ENCODE assay signal across 25 cellular contexts in genomic region chrX:26373829-26374228, GRCh38.
A peak's percentile ranks its signal among the peaks of the same experiment; 100 is the strongest.
DNase-seq lines count a peak whose midpoint lies in the region; ATAC-seq lines count a peak whose summit lies in the region.
"Had no signal": no experiment of that assay in that cellular context is flagged by ENCODE, and none has a peak within 500 bp of the region (broad histone marks: within the 10 kb centered on the region; RNA-seq: fewer than 3 reads in every experiment).

No MANE protein-coding gene starts in this region.

- H3K4me1 ChIP-seq in neuron (ENCODE audit: insufficient read depth, low read length): no peaks in the 10 kb centered on the region
- H3K4me1 ChIP-seq: A549 had no signal

- in situ Hi-C loops in KBM-7 (cut with MboI; ENCODE audit: low pct_unique_long_range_greater_than_20kb, low sequenced_read_pairs): no loop called here

- no peaks in the 10 kb centered on the region for H3K36me3 ChIP-seq in neuron (ENCODE audit: insufficient read depth, low read length)

- no peak for ATAC-seq in GM19023 (IDR thresholded peaks at IDR 0.05; ENCODE audit: unreplicated experiment)
- ATAC-seq: A549, K562, Panc1 had no signal

- no peaks in the 10 kb centered on the region for H3K27me3 ChIP-seq in neuron (ENCODE audit: insufficient read depth, low read length)

- no peak overlapping the region for H3K4me3 ChIP-seq in neuron (ENCODE audit: low read length)
- H3K4me3 ChIP-seq: A549, K562 had no signal

- no peaks in the 10 kb centered on the region for H3K9me3 ChIP-seq in neuron (ENCODE audit: low read length)
- H3K9me3 ChIP-seq: A549, Caco-2, SK-N-SH had no signal

- DNase-seq in NCI-H748 (lab: John Stamatoyannopoulos, UW; ENCODE audit: unreplicated experiment) (peak; percentile 7), NCI-H748 treated with DMSO at 0.1 percent for 48 hours (lab: John Stamatoyannopoulos, UW) (no peak), KBM-7 (peak; percentile 29), RPMI8226 (peak; percentile 12), NCI-H2196 (lab: John Stamatoyannopoulos, UW; ENCODE audit: unreplicated experiment) (no peak), AG08396 (ENCODE audit: low spot score) (no peak)
- DNase-seq: C1 segment of cervical spinal cord; Caco-2; CD4-positive, alpha-beta memory T cell; DMS 273 treated with DMSO at 0.1 percent for 48 hours; DND-41; MM.1S; NCI-H1436; NCI-H187; NCI-H2107; NCI-H345; NCI-H524; SK-N-SH; SW 1271; T-helper 9 cell had no signal

- peak overlapping the region; percentile 10 for H2AFZ ChIP-seq in neuron (ENCODE audit: low read depth, low read length)

Comparison
In these comparisons a context has a peak if more than half of its experiments do, and no peak if none do; other contexts are left out.
1. DNase-seq: peak in NCI-H748 (single experiment), KBM-7 (single experiment) and RPMI8226 (single experiment); none in NCI-H748 treated with DMSO at 0.1 percent for 48 hours (single experiment), NCI-H2196 (single experiment) and AG08396 (single experiment).